16 cellular contexts compared by ENCODE assay signal in the genomic region with DNA sequence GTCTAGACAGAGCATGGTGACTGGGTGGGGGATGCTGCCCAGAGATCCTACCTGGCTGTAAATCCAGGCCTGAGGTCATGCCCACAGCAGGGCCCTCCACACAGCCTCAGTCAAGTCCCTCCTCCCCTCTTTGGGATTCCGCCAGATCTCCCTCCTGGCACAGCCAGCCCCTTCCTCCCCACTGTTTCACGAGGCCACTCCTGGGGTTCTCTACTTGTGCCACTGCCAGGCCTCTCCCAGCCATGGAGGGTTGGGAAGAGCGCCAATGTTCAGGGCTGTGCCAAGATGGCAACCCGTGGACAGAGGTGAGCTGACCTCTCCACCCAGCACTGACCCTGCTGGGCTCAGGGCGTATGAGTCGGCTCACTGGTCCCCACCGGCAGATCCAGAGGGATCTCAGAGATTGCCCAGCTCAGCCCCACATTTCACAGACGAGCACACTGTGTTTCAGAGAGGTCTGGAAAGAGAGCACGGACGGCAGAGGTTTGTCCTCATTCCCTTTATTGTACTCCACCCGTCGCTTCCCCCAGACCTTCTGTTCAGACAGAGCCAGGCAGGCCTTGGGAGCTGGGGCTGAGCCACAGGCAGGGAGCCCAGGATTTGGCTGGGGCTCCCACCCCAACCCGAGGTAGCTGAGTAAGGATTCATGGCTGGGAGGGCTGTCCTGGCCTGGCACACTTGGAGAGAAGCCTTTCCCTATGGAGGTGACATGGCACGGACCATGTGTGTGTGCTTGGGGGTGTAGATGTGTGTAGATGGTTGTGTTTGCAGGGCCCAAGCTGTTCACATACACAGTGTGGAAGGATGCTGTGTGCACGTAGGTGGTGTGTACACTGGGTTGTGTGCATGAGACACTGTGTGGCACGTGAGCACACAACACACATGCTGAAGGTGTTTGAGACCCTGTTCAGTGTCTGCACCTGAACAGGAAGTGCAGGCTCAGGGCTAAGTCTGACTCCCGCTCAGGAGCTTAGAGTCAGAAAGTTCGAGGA. TPM values are rescaled to one million over a fixed set of nuclear protein-coding genes. Genes with fewer than 3 reads are reported as not detected.
DNase-seq lines count a peak whose midpoint lies in the region; ATAC-seq and TF ChIP-seq lines count a peak whose summit lies in the region.
"Had no signal": no experiment of that assay in that cellular context is flagged by ENCODE, and none has a peak within 500 bp of the region (broad histone marks: within the 10 kb centered on the region; RNA-seq: fewer than 3 reads in every experiment).

No MANE protein-coding gene starts in this region.

- peaks cover 20 to 23% of the 10 kb centered on the region in 2 donors for H3K36me3 Mint-ChIP-seq in stimulated activated naive B cell treated with anti-CD40 and anti-IgM and Interleukin-4, amounts not matched to agents 10 μg/mL and 1 μg/mL and 100 μg/mL, for 72 hours
- H3K36me3 Mint-ChIP-seq in glutamatergic neuron (ENCODE audit: unreplicated experiment), result no peaks in the 10 kb centered on the region

- no peak for ATAC-seq in stimulated activated naive B cell treated with anti-CD40 and anti-IgM and Interleukin-4, amounts not matched to agents 10 μg/mL and 1 μg/mL and 100 μg/mL, for 72 hours (replicated peaks)
- ATAC-seq in GM21360 (IDR thresholded peaks at IDR 0.05; ENCODE audit: unreplicated experiment), result no peak
- ATAC-seq: foreskin keratinocyte had no signal

- H3K27ac Mint-ChIP-seq in stimulated activated naive B cell treated with anti-CD40 and anti-IgM and Interleukin-4, amounts not matched to agents 10 μg/mL and 1 μg/mL and 100 μg/mL, for 72 hours, result peak overlapping the region; percentile 47
- no peak overlapping the region for H3K27ac Mint-ChIP-seq in glutamatergic neuron (ENCODE audit: unreplicated experiment)
- H3K27ac Mint-ChIP-seq: activated T-helper 1 cell treated with anti-CD3 and anti-CD28 coated beads, Interleukin-12 subunit alpha, Interleukin-12 subunit beta, Interleukin-2, Interleukin-4 antibody, amounts not matched to agents 30 ng/mL and 10 ng/mL and 1 ng/mL, durations not matched to agents 14 hours and 24 hours and 36 hours; HFFc6 had no signal

- TF ChIP-seq CTCF in DOHH2 (IDR thresholded peaks at IDR 0.05; ENCODE audit: low read depth, low read length, poor library complexity, severe bottlenecking), result no peak
- TF ChIP-seq CTCF in fibroblast of the aortic adventitia (IDR thresholded peaks at IDR 0.05; ENCODE audit: insufficient read depth, low read length), result no peak
- TF ChIP-seq CTCF in glutamatergic neuron (IDR thresholded peaks at IDR 0.05; ENCODE audit: partially characterized antibody, unreplicated experiment), result no peak

- no peaks in the 10 kb centered on the region for H3K79me2 ChIP-seq in DOHH2 (ENCODE audit: control insufficient read depth, low read length)

- no peak overlapping the region for H3K4me3 ChIP-seq in DOHH2 (ENCODE audit: low read length)
- no peak overlapping the region for H3K4me3 ChIP-seq in fibroblast of the aortic adventitia (ENCODE audit: low read depth, low read length)

- H3K9me3 Mint-ChIP-seq in stimulated activated naive B cell treated with anti-CD40 and anti-IgM and Interleukin-4, amounts not matched to agents 10 μg/mL and 1 μg/mL and 100 μg/mL, for 72 hours, result no peaks in the 10 kb centered on the region
- peaks cover 9% of the 10 kb centered on the region for H3K9me3 Mint-ChIP-seq in glutamatergic neuron (ENCODE audit: unreplicated experiment)
- H3K9me3 Mint-ChIP-seq: activated T-helper 1 cell treated with anti-CD3 and anti-CD28 coated beads, Interleukin-12 subunit alpha, Interleukin-12 subunit beta, Interleukin-2, Interleukin-4 antibody, amounts not matched to agents 30 ng/mL and 10 ng/mL and 1 ng/mL, durations not matched to agents 14 hours and 24 hours and 36 hours; central memory CD8-positive, alpha-beta T cell; HFFc6 had no signal

- DNase-seq in NCI-H446 (lab: John Stamatoyannopoulos, UW) (peak; percentile 50 to 81), fibroblast of the aortic adventitia (ENCODE audit: low read depth) (peak; percentile 41), glutamatergic neuron (no peak), dermis blood vessel endothelial cell (no peak)
- no peak for DNase-seq in stimulated activated naive B cell treated with anti-CD40 and anti-IgM and Interleukin-4, amounts not matched to agents 10 μg/mL and 1 μg/mL and 100 μg/mL, for 72 hours
- DNase-seq: activated CD4-positive, alpha-beta T cell treated with anti-CD3 and anti-CD28 coated beads, Interleukin-2, amount 50 U/mL, for 48 hours; foreskin keratinocyte; HFFc6; occipital lobe; stimulated activated CD4-positive, alpha-beta T cell treated with anti-CD3 and anti-CD28 coated beads, Interleukin-4, amount 100 ng/mL, for 1 hour; SW 1271 had no signal

- H3K36me3 ChIP-seq in DOHH2 (ENCODE audit: control insufficient read depth, low read length), result no peaks in the 10 kb centered on the region

- 0 out of 2 replicates have a peak, but pooled peaks cover 3% of the 10 kb centered on the region for H4K20me1 ChIP-seq in DOHH2 (ENCODE audit: control insufficient read depth, insufficient read depth, low read depth, low read length)

- H3K4me1 Mint-ChIP-seq in stimulated activated naive B cell treated with anti-CD40 and anti-IgM and Interleukin-4, amounts not matched to agents 10 μg/mL and 1 μg/mL and 100 μg/mL, for 72 hours, result peaks cover 20 to 25% of the 10 kb centered on the region in 2 donors
- H3K4me1 Mint-ChIP-seq in glutamatergic neuron (ENCODE audit: low read depth, unreplicated experiment), result peaks cover 25% of the 10 kb centered on the region

- no peak overlapping the region for H3K4me3 Mint-ChIP-seq in stimulated activated naive B cell treated with anti-CD40 and anti-IgM and Interleukin-4, amounts not matched to agents 10 μg/mL and 1 μg/mL and 100 μg/mL, for 72 hours
- H3K4me3 Mint-ChIP-seq in glutamatergic neuron (ENCODE audit: unreplicated experiment), result no peak overlapping the region
- H3K4me3 Mint-ChIP-seq: activated T-helper 1 cell treated with anti-CD3 and anti-CD28 coated beads, Interleukin-12 subunit alpha, Interleukin-12 subunit beta, Interleukin-2, Interleukin-4 antibody, amounts not matched to agents 30 ng/mL and 10 ng/mL and 1 ng/mL, durations not matched to agents 14 hours and 24 hours and 36 hours; central memory CD8-positive, alpha-beta T cell; HFFc6 had no signal

- no peaks in the 10 kb centered on the region for H3K9me2 ChIP-seq in DOHH2 (replicated peaks; ENCODE audit: control insufficient read depth, low read length)

- no peak overlapping the region for H3K27ac ChIP-seq in DOHH2 (ENCODE audit: low read depth, low read length)
- H3K27ac ChIP-seq: foreskin keratinocyte had no signal

- H3K9me3 ChIP-seq in DOHH2 (ENCODE audit: control insufficient read depth, insufficient read depth, low read length), result no peaks in the 10 kb centered on the region

- H3F3A ChIP-seq in DOHH2 (ENCODE audit: control insufficient read depth, insufficient read depth), result peaks cover 10% of the 10 kb centered on the region

- peaks cover 44% of the 10 kb centered on the region for H3K4me1 ChIP-seq in DOHH2 (ENCODE audit: control insufficient read depth, low read length)
- H3K4me1 ChIP-seq: foreskin keratinocyte had no signal

- peaks cover 12% of the 10 kb centered on the region for H3K27me3 ChIP-seq in DOHH2 (ENCODE audit: control insufficient read depth, low read length)

- no peaks in the 10 kb centered on the region for H3K27me3 Mint-ChIP-seq in stimulated activated naive B cell treated with anti-CD40 and anti-IgM and Interleukin-4, amounts not matched to agents 10 μg/mL and 1 μg/mL and 100 μg/mL, for 72 hours
- peaks cover 9% of the 10 kb centered on the region for H3K27me3 Mint-ChIP-seq in glutamatergic neuron (ENCODE audit: unreplicated experiment)

- H3K4me2 ChIP-seq in DOHH2 (ENCODE audit: low read length), result peak overlapping the region; percentile 33; the same call in 1 of the 2 replicates

RNA-seq across cellular contexts. Expression of a gene that starts 3.6 kb away (rescaled TPM):
- total RNA-seq in fibroblast of the aortic adventitia (ENCODE audit: low replicate concordance) (8.3 and 17.7 TPM in 2 replicates), glutamatergic neuron (ENCODE audit: unreplicated experiment) (41.3 TPM), dermis blood vessel endothelial cell (0.79 and 2.2 TPM in 2 replicates)

RNA-seq across cellular contexts. Expression of a gene that starts 19.9 kb away (rescaled TPM):
- total RNA-seq in fibroblast of the aortic adventitia (ENCODE audit: low replicate concordance), result not detected in 2 replicates
- total RNA-seq in glutamatergic neuron (ENCODE audit: unreplicated experiment), result 2.1 TPM
- not detected in 2 replicates for total RNA-seq in dermis blood vessel endothelial cell
- total RNA-seq: foreskin keratinocyte, occipital lobe, RPMI7951 had no signal

RNA-seq across cellular contexts. Expression of a gene that starts 50.4 kb away (rescaled TPM):
- total RNA-seq in fibroblast of the aortic adventitia (ENCODE audit: low replicate concordance) (17.1 and 22.9 TPM in 2 replicates), glutamatergic neuron (ENCODE audit: unreplicated experiment) (133 TPM), dermis blood vessel endothelial cell (20.9 and 23.8 TPM in 2 replicates)

Comparison
In these comparisons a context has a peak if more than half of its experiments do, and no peak if none do; other contexts are left out.
1. DNase-seq: peak in NCI-H446 (2 of 2) and fibroblast of the aortic adventitia (single experiment); none in stimulated activated naive B cell treated with anti-CD40 and anti-IgM and Interleukin-4, amounts not matched to agents 10 μg/mL and 1 μg/mL and 100 μg/mL, for 72 hours (single experiment), glutamatergic neuron (single experiment) and dermis blood vessel endothelial cell (single experiment).